In genomic region chr11:77067776-77068460, GRCh38 we compare ENCODE assay signal across 9 cellular contexts. TPM values are rescaled to one million over a fixed set of nuclear protein-coding genes. Genes with fewer than 3 reads are reported as not detected.
DNase-seq lines count a peak whose midpoint lies in the region; ATAC-seq lines count a peak whose summit lies in the region.
"Had no signal": no experiment of that assay in that cellular context is flagged by ENCODE, and none has a peak within 500 bp of the region (broad histone marks: within the 10 kb centered on the region; RNA-seq: fewer than 3 reads in every experiment).

No MANE protein-coding gene starts in this region.

- peaks cover 17% of the 10 kb centered on the region for H3K4me1 Mint-ChIP-seq in T-helper 1 cell treated with Interleukin-12 subunit alpha and Interleukin-12 subunit beta and Interleukin-4 antibody, amounts not matched to agents 30 μg/mL and 1 μg/mL, for 36 hours (ENCODE audit: low read depth)
- peaks cover 10% of the 10 kb centered on the region for H3K4me1 Mint-ChIP-seq in activated T-helper 17 cell treated with anti-CD3 and anti-CD28 coated beads, Interleukin-2, amount 50 U/mL, for 72 hours
- peaks cover 24% of the 10 kb centered on the region for H3K4me1 Mint-ChIP-seq in stimulated activated effector memory CD8-positive, alpha-beta T cell treated with anti-CD3 and anti-CD28 coated beads, Interleukin-12 subunit alpha, Interleukin-12 subunit beta, amount 100 ng/mL, for 72 hours

- no peak overlapping the region for H3K9ac ChIP-seq in iPS-18a (ENCODE audit: low read length)

- H3K4me3 ChIP-seq in iPS-18a (ENCODE audit: low read length), result peak overlapping the region; percentile 65

- H3K27ac Mint-ChIP-seq in T-helper 1 cell treated with Interleukin-12 subunit alpha and Interleukin-12 subunit beta and Interleukin-4 antibody, amounts not matched to agents 30 μg/mL and 1 μg/mL, for 36 hours, result no peak overlapping the region
- H3K27ac Mint-ChIP-seq in activated T-helper 17 cell treated with anti-CD3 and anti-CD28 coated beads, Interleukin-2, amount 50 U/mL, for 72 hours, result no peak overlapping the region
- H3K27ac Mint-ChIP-seq in stimulated activated effector memory CD8-positive, alpha-beta T cell treated with anti-CD3 and anti-CD28 coated beads, Interleukin-12 subunit alpha, Interleukin-12 subunit beta, amount 100 ng/mL, for 72 hours, result no peak overlapping the region

- H3K36me3 Mint-ChIP-seq in T-helper 1 cell treated with Interleukin-12 subunit alpha and Interleukin-12 subunit beta and Interleukin-4 antibody, amounts not matched to agents 30 μg/mL and 1 μg/mL, for 36 hours (ENCODE audit: low read depth), result no peaks in the 10 kb centered on the region
- no peaks in the 10 kb centered on the region for H3K36me3 Mint-ChIP-seq in activated T-helper 17 cell treated with anti-CD3 and anti-CD28 coated beads, Interleukin-2, amount 50 U/mL, for 72 hours (ENCODE audit: low read depth)
- peaks cover 5% of the 10 kb centered on the region for H3K36me3 Mint-ChIP-seq in stimulated activated effector memory CD8-positive, alpha-beta T cell treated with anti-CD3 and anti-CD28 coated beads, Interleukin-12 subunit alpha, Interleukin-12 subunit beta, amount 100 ng/mL, for 72 hours

- H3K4me1 ChIP-seq in iPS-18a (ENCODE audit: control insufficient read depth, low read depth, low read length), result peaks cover 9% of the 10 kb centered on the region

- no peaks in the 10 kb centered on the region for H3K9me3 ChIP-seq in iPS-18a (ENCODE audit: control insufficient read depth, low read depth, low read length)

- DNase-seq in T-helper 1 cell (no peak), AG08396 (ENCODE audit: low spot score) (no peak), RPMI8226 (no peak)
- DNase-seq in stimulated activated effector memory CD8-positive, alpha-beta T cell treated with anti-CD3 and anti-CD28 coated beads, Interleukin-12 subunit alpha, Interleukin-12 subunit beta, amount 100 ng/mL, for 72 hours (ENCODE audit: low spot score in 2 of 2), result no peak
- DNase-seq in stimulated activated CD4-positive, alpha-beta T cell treated with anti-CD3 and anti-CD28 coated beads, Interleukin-12 subunit alpha, Interleukin-12 subunit beta, amount 100 ng/mL, for 4 hours, result no peak

- H3K9me3 Mint-ChIP-seq in T-helper 1 cell treated with Interleukin-12 subunit alpha and Interleukin-12 subunit beta and Interleukin-4 antibody, amounts not matched to agents 30 μg/mL and 1 μg/mL, for 36 hours, result no peaks in the 10 kb centered on the region
- H3K9me3 Mint-ChIP-seq in activated T-helper 17 cell treated with anti-CD3 and anti-CD28 coated beads, Interleukin-2, amount 50 U/mL, for 72 hours, result no peaks in the 10 kb centered on the region
- H3K9me3 Mint-ChIP-seq in stimulated activated effector memory CD8-positive, alpha-beta T cell treated with anti-CD3 and anti-CD28 coated beads, Interleukin-12 subunit alpha, Interleukin-12 subunit beta, amount 100 ng/mL, for 72 hours, result no peaks in the 10 kb centered on the region

- no peak overlapping the region for H3K27ac ChIP-seq in iPS-18a (ENCODE audit: low read length)

- H3K27me3 Mint-ChIP-seq in T-helper 1 cell treated with Interleukin-12 subunit alpha and Interleukin-12 subunit beta and Interleukin-4 antibody, amounts not matched to agents 30 μg/mL and 1 μg/mL, for 36 hours (ENCODE audit: low read depth), result peaks cover 34% of the 10 kb centered on the region
- no peaks in the 10 kb centered on the region for H3K27me3 Mint-ChIP-seq in activated T-helper 17 cell treated with anti-CD3 and anti-CD28 coated beads, Interleukin-2, amount 50 U/mL, for 72 hours

- no peaks in the 10 kb centered on the region for H3K36me3 ChIP-seq in iPS-18a (ENCODE audit: control insufficient read depth, low read depth, low read length)

- no peak for ATAC-seq in activated T-helper 17 cell treated with anti-CD3 and anti-CD28 coated beads, Interleukin-2, amount 50 U/mL, for 72 hours (replicated peaks)
- ATAC-seq in stimulated activated effector memory CD8-positive, alpha-beta T cell treated with anti-CD3 and anti-CD28 coated beads, Interleukin-12 subunit alpha, Interleukin-12 subunit beta, amount 100 ng/mL, for 72 hours, result no peak

- H3K4me3 Mint-ChIP-seq in T-helper 1 cell treated with Interleukin-12 subunit alpha and Interleukin-12 subunit beta and Interleukin-4 antibody, amounts not matched to agents 30 μg/mL and 1 μg/mL, for 36 hours, result peak overlapping the region; percentile 65
- H3K4me3 Mint-ChIP-seq in activated T-helper 17 cell treated with anti-CD3 and anti-CD28 coated beads, Interleukin-2, amount 50 U/mL, for 72 hours, result peak overlapping the region; percentile 52
- H3K4me3 Mint-ChIP-seq in stimulated activated effector memory CD8-positive, alpha-beta T cell treated with anti-CD3 and anti-CD28 coated beads, Interleukin-12 subunit alpha, Interleukin-12 subunit beta, amount 100 ng/mL, for 72 hours, result peak overlapping the region; percentile 75

- peaks cover 21% of the 10 kb centered on the region for H3K27me3 ChIP-seq in iPS-18a (ENCODE audit: control insufficient read depth, insufficient read depth, low read length)

RNA-seq across cellular contexts. Expression of gene CAPN5, which starts 1.1 kb away (rescaled TPM):
- total RNA-seq in activated T-helper 17 cell treated with anti-CD3 and anti-CD28 coated beads, Interleukin-2, amount 50 U/mL, for 72 hours, result under 1 TPM; 0.19 to 0.93 TPM

RNA-seq across cellular contexts. Expression of gene B3GNT6, which starts 33.7 kb away (rescaled TPM):
- total RNA-seq in activated T-helper 17 cell treated with anti-CD3 and anti-CD28 coated beads, Interleukin-2, amount 50 U/mL, for 72 hours, result not detected
- total RNA-seq: HT1080 had no signal

RNA-seq across cellular contexts. Expression of gene OMP, which starts 34.7 kb away (rescaled TPM):
- total RNA-seq in activated T-helper 17 cell treated with anti-CD3 and anti-CD28 coated beads, Interleukin-2, amount 50 U/mL, for 72 hours, result not detected
